In the genomic region with DNA sequence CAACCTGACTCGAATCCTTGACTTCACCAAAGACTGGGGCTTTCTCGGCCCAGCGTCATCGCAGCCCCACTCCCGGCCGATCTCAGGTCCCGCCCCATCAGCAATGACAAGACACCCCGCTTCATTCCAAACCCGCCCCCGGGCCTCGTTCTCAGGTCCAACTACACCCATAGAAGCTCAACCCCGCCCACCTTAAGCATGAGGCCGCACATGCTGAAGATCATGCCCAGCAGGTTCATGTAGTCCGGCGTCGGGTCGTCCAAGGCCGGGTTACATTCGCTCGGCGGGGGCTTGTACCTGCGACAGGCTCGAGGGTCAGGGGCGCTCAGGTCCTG, we compare ENCODE assay signal across 8 cellular contexts. TPM values are rescaled to one million over a fixed set of nuclear protein-coding genes. Genes with fewer than 3 reads are reported as not detected.
A peak's percentile ranks its signal among the peaks of the same experiment; 100 is the strongest.
DNase-seq lines count a peak whose midpoint lies in the region; ATAC-seq and TF ChIP-seq lines count a peak whose summit lies in the region.

No MANE protein-coding gene starts in this region.

- H3F3A ChIP-seq in neural progenitor cell (ENCODE audit: low read depth), result peaks cover 34% of the 10 kb centered on the region

- H3K4me3 Mint-ChIP-seq in neural progenitor cell, result peak overlapping the region; percentile 97

- peak overlapping the region; percentile 90 for H3K27ac Mint-ChIP-seq in neural progenitor cell

- in situ Hi-C loops in GM13977 (cut with MboI; ENCODE audit: low pct_unique_long_range_greater_than_20kb, low sequenced_read_pairs, unreplicated experiment), result no loop called here

- WGBS in testis, 2 donors, result 0% methylated on average over 6 to 24 of the region's 24 CpGs

- peak overlapping the region; percentile 87 for H3K9ac ChIP-seq in neural progenitor cell

- ATAC-seq in HG03520 (IDR thresholded peaks at IDR 0.05; ENCODE audit: unreplicated experiment), result no peak

- H2AFZ ChIP-seq in OCI-LY7 (ENCODE audit: low read length) (peak overlapping the region; percentile 81; the same call in 1 of the 2 replicates), neural progenitor cell (replicated peaks) (peak overlapping the region; percentile 100)

- H3K4me1 ChIP-seq in OCI-LY7 (ENCODE audit: insufficient read depth, low read length, poor library complexity, severe bottlenecking) (peaks cover 42% of the 10 kb centered on the region), neural progenitor cell (peaks cover 7% of the 10 kb centered on the region), testis (peaks cover 32% of the 10 kb centered on the region)

- no peaks in the 10 kb centered on the region for H3K9me3 ChIP-seq in OCI-LY7 (ENCODE audit: low read length)
- H3K9me3 ChIP-seq in neural progenitor cell (ENCODE audit: low read depth), result no peaks in the 10 kb centered on the region
- no peaks in the 10 kb centered on the region for H3K9me3 ChIP-seq in testis

- H3K36me3 Mint-ChIP-seq in neural progenitor cell, result peaks cover 5% of the 10 kb centered on the region

- no peak for TF ChIP-seq POLR2A in testis (IDR thresholded peaks at IDR 0.05)

- H3K79me2 ChIP-seq in OCI-LY7 (ENCODE audit: insufficient read depth, low read depth, low read length) (peaks cover 27% of the 10 kb centered on the region; the same call in 1 of the 2 replicates), neural progenitor cell (ENCODE audit: low read depth) (peaks cover 43% of the 10 kb centered on the region)

- H3K36me3 ChIP-seq in OCI-LY7 (ENCODE audit: insufficient read depth, low read length) (peaks cover 32% of the 10 kb centered on the region; the same call in 1 of the 2 replicates), neural progenitor cell (no peaks in the 10 kb centered on the region), testis (ENCODE audit: low read depth, missing control alignments) (no peaks in the 10 kb centered on the region)

- CTCF ChIA-PET in OCI-LY7 (lab: Charles Lee; ENCODE audit: unreplicated experiment), result no interaction called here

- no peaks in the 10 kb centered on the region for H3K9me2 ChIP-seq in OCI-LY7 (ENCODE audit: insufficient read depth, low read length)

- H4K20me1 ChIP-seq in OCI-LY7 (ENCODE audit: insufficient read depth, low read length) (no peaks in the 10 kb centered on the region), neural progenitor cell (ENCODE audit: low read depth) (no peaks in the 10 kb centered on the region)

- H3K4me1 Mint-ChIP-seq in neural progenitor cell, result peaks cover 35% of the 10 kb centered on the region

- no peaks in the 10 kb centered on the region for H3K9me3 Mint-ChIP-seq in neural progenitor cell

- BruUV-seq in OCI-LY7 (replicated peaks; lab: Mats Ljungman, UMichigan), result no TSS peak

- H3K4me3 ChIP-seq in OCI-LY7 (ENCODE audit: low read depth, low read length, poor library complexity, severe bottlenecking), result peak overlapping the region; percentile 96
- H3K4me3 ChIP-seq in fibroblast of pulmonary artery (replicated peaks; ENCODE audit: low read depth, low read length), result peak overlapping the region; percentile 96
- H3K4me3 ChIP-seq in neural progenitor cell, result peak overlapping the region; percentile 87
- peak overlapping the region; percentile 87 to 91 for H3K4me3 ChIP-seq in testis

- H3K27ac ChIP-seq in OCI-LY7 (ENCODE audit: low read depth, low read length, poor library complexity, severe bottlenecking) (peak overlapping the region; percentile 64), neural progenitor cell (no peak overlapping the region), testis (peak overlapping the region; percentile 93)

- POLR2A ChIA-PET in OCI-LY7 (lab: Charles Lee), result interaction anchor here (0.6 to 1.6 kb wide), 3 partner anchors 12 to 1841 kb away, joined by 3 to 4 read pairs (median 3); partner anchors contain the start of genes DHPS, ZNF490 and ZNF791

- H3K4me2 ChIP-seq in OCI-LY7 (ENCODE audit: low read length) (peak overlapping the region; percentile 90), neural progenitor cell (peak overlapping the region; percentile 92)

- intact Hi-C loops in OCI-LY7 (cut with micrococcal nuclease; ENCODE audit: unreplicated experiment), result loop anchor here (1.0 kb wide), 1 partner anchor 12 kb away; the partner anchor contains the start of gene DHPS
- intact Hi-C loops in testis (cut with DNase I; ENCODE audit: low total_unique reads), result no loop called here

- DNase-seq in GM13977 (ENCODE audit: low spot score) (peak; percentile 59), OCI-LY7 (ENCODE audit: low spot score) (no peak), fibroblast of pulmonary artery (ENCODE audit: low read depth) (peak; percentile 51), neural progenitor cell (ENCODE audit: low spot score) (peak; percentile 53), testis (peak; percentile 80), D341Med (ENCODE audit: low spot score) (no peak)
- peak; percentile 60 for DNase-seq in activated T-helper 9 cell treated with anti-CD3 and anti-CD28 coated beads, Interleukin-2, amount 50 U/mL, for 16 hours (ENCODE audit: low read depth)

- no peak for TF ChIP-seq CTCF in GM13977 (IDR thresholded peaks at IDR 0.05; ENCODE audit: extremely low read depth, insufficient read depth, missing control alignments)
- no peak for TF ChIP-seq CTCF in OCI-LY7 (conservative IDR thresholded peaks at IDR 0.05; ENCODE audit: low read length)
- TF ChIP-seq CTCF in fibroblast of pulmonary artery (IDR thresholded peaks at IDR 0.05; ENCODE audit: low read length, missing control alignments), result no peak
- no peak for TF ChIP-seq CTCF in neural progenitor cell (IDR thresholded peaks at IDR 0.05)
- TF ChIP-seq CTCF in testis (IDR thresholded peaks at IDR 0.05), result no peak

- no peaks in the 10 kb centered on the region for H3K27me3 ChIP-seq in neural progenitor cell
- H3K27me3 ChIP-seq in testis, result no peaks in the 10 kb centered on the region

- peaks cover 12% of the 10 kb centered on the region for H3K27me3 Mint-ChIP-seq in neural progenitor cell (ENCODE audit: insufficient read depth, low read depth)

RNA-seq across cellular contexts. Expression of gene WDR83, which starts 2.3 kb away (rescaled TPM):
- total RNA-seq in OCI-LY7 (2014; rRNA removed; shearing (Covaris generic)), result 17.0 and 21.1 TPM in 2 replicates
- total RNA-seq in OCI-LY7 (2022) (14.0 and 15.9 TPM in 2 replicates), neural progenitor cell (ENCODE audit: low replicate concordance) (11.0 and 15.9 TPM in 2 replicates), testis (10 to 100 TPM; 15.8 to 18.3 TPM)
- polyA plus RNA-seq in testis (ENCODE audit: insufficient read depth, low read depth, low replicate concordance), result 23.2 TPM

RNA-seq across cellular contexts. Expression of gene MAN2B1, which starts 2.4 kb away (rescaled TPM):
- total RNA-seq in OCI-LY7 (2014; rRNA removed; shearing (Covaris generic)), result 18.3 and 29.1 TPM in 2 replicates
- total RNA-seq in OCI-LY7 (2022), result 88.2 and 88.7 TPM in 2 replicates
- total RNA-seq in neural progenitor cell (ENCODE audit: low replicate concordance), result 35.8 and 73.6 TPM in 2 replicates
- total RNA-seq in testis, result 10 to 100 TPM; 29.7 to 30.6 TPM
- polyA plus RNA-seq in testis (ENCODE audit: insufficient read depth, low read depth, low replicate concordance), result 45.7 TPM

RNA-seq across cellular contexts. Expression of gene DHPS, which starts 12.8 kb away (rescaled TPM):
- 91.2 and 102 TPM in 2 replicates for total RNA-seq in OCI-LY7 (2014; rRNA removed; shearing (Covaris generic))
- total RNA-seq in OCI-LY7 (2022) (101 and 122 TPM in 2 replicates), neural progenitor cell (ENCODE audit: low replicate concordance) (78.3 and 108 TPM in 2 replicates), testis (100 to 1,000 TPM in 1 of 2 donors, 10 to 100 TPM in 1; 85.9 to 119 TPM)
- polyA plus RNA-seq in testis (ENCODE audit: insufficient read depth, low read depth, low replicate concordance), result 50.2 TPM

RNA-seq across cellular contexts. Expression of gene GNG14, which starts 18.9 kb away (rescaled TPM):
- total RNA-seq in OCI-LY7 (2014; rRNA removed; shearing (Covaris generic)), result not detected in 2 replicates
- total RNA-seq in OCI-LY7 (2022) (0.93 TPM in 1 of 2 replicates, not detected in the other), neural progenitor cell (ENCODE audit: low replicate concordance) (not detected in 2 replicates), testis (1 to 10 TPM in 1 of 2 donors, not detected in 1; 4.5 TPM)
- polyA plus RNA-seq in testis (ENCODE audit: insufficient read depth, low read depth, low replicate concordance), result not detected

RNA-seq across cellular contexts. Expression of gene FBXW9, which starts 27.5 kb away (rescaled TPM):
- 10.6 and 11.5 TPM in 2 replicates for total RNA-seq in OCI-LY7 (2014; rRNA removed; shearing (Covaris generic))
- total RNA-seq in OCI-LY7 (2022) (10.8 and 11.0 TPM in 2 replicates), neural progenitor cell (ENCODE audit: low replicate concordance) (4.0 and 21.4 TPM in 2 replicates), testis (10 to 100 TPM; 20.5 to 23.3 TPM)
- polyA plus RNA-seq in testis (ENCODE audit: insufficient read depth, low read depth, low replicate concordance), result 27.4 TPM

Comparison
In these comparisons a context has a peak if more than half of its experiments do, and no peak if none do; other contexts are left out.
1. DNase-seq: peak in GM13977 (single experiment), activated T-helper 9 cell treated with anti-CD3 and anti-CD28 coated beads, Interleukin-2, amount 50 U/mL, for 16 hours (single experiment), fibroblast of pulmonary artery (single experiment), neural progenitor cell (single experiment) and testis (single experiment); none in OCI-LY7 (single experiment) and D341Med (single experiment).
2. Peak in every context shown above with its lines, with median percentiles within 50 percentile points of each other: H3K4me3 ChIP-seq.